25 cellular contexts compared by ENCODE assay signal in genomic region chr17:37750768-37751466, GRCh38. TPM values are rescaled to one million over a fixed set of nuclear protein-coding genes. Genes with fewer than 3 reads are reported as not detected.
DNase-seq lines count a peak whose midpoint lies in the region; ATAC-seq and TF ChIP-seq lines count a peak whose summit lies in the region.
"Had no signal": no experiment of that assay in that cellular context is flagged by ENCODE, and none has a peak within 500 bp of the region (broad histone marks: within the 10 kb centered on the region; RNA-seq: fewer than 3 reads in every experiment).

No MANE protein-coding gene starts in this region.

- no peak overlapping the region for H3K9ac ChIP-seq in PC-3 (ENCODE audit: low read length)
- H3K9ac ChIP-seq: KMS-11 had no signal

- H2AFZ ChIP-seq in PC-3 (ENCODE audit: low read length), result no peak overlapping the region

- H3K4me1 ChIP-seq in PC-3 (ENCODE audit: insufficient read depth, low read length), result peaks cover 13% of the 10 kb centered on the region
- H3K4me1 ChIP-seq: tibial nerve had no signal

- H3K27me3 ChIP-seq in PC-3 (ENCODE audit: low read length), result peaks cover under 1% of the 10 kb centered on the region; the same call in 1 of the 2 replicates

- H3K9me3 ChIP-seq in PC-3 (ENCODE audit: low read length), result no peaks in the 10 kb centered on the region
- H3K9me3 ChIP-seq: tibial nerve had no signal

- H3K36me3 Mint-ChIP-seq in activated naive CD8-positive, alpha-beta T cell treated with anti-CD3 and anti-CD28 coated beads for 36 hours, result no peaks in the 10 kb centered on the region
- H3K36me3 Mint-ChIP-seq in activated naive CD8-positive, alpha-beta T cell treated with anti-CD3 and anti-CD28 coated beads, Interleukin-2, amount 50 U/mL, for 24 hours (ENCODE audit: low read depth), result no peaks in the 10 kb centered on the region
- H3K36me3 Mint-ChIP-seq: CD4-positive, CD25-positive, alpha-beta regulatory T cell; naive thymus-derived CD8-positive, alpha-beta T cell had no signal

- no peaks in the 10 kb centered on the region for H3K9me3 Mint-ChIP-seq in activated naive CD8-positive, alpha-beta T cell treated with anti-CD3 and anti-CD28 coated beads for 36 hours
- no peaks in the 10 kb centered on the region for H3K9me3 Mint-ChIP-seq in activated naive CD8-positive, alpha-beta T cell treated with anti-CD3 and anti-CD28 coated beads, Interleukin-2, amount 50 U/mL, for 24 hours
- H3K9me3 Mint-ChIP-seq: naive thymus-derived CD8-positive, alpha-beta T cell had no signal

- no TSS peak for BruUV-seq in PC-3 (replicated peaks; lab: Mats Ljungman, UMichigan)

- no peaks in the 10 kb centered on the region for H3F3A ChIP-seq in PC-3 (ENCODE audit: low read length, unreplicated experiment)

- no peak overlapping the region for H3K4me3 Mint-ChIP-seq in activated naive CD8-positive, alpha-beta T cell treated with anti-CD3 and anti-CD28 coated beads for 36 hours
- H3K4me3 Mint-ChIP-seq in activated naive CD8-positive, alpha-beta T cell treated with anti-CD3 and anti-CD28 coated beads, Interleukin-2, amount 50 U/mL, for 24 hours, result no peak overlapping the region
- H3K4me3 Mint-ChIP-seq: CD4-positive, CD25-positive, alpha-beta regulatory T cell; naive thymus-derived CD8-positive, alpha-beta T cell had no signal

- DNase-seq in activated naive CD8-positive, alpha-beta T cell treated with anti-CD3 and anti-CD28 coated beads for 36 hours, result no peak
- no peak for DNase-seq in activated naive CD8-positive, alpha-beta T cell treated with anti-CD3 and anti-CD28 coated beads, Interleukin-2, amount 50 U/mL, for 24 hours
- DNase-seq in renal cortical epithelial cell (ENCODE audit: low read depth) (peak; percentile 68), PC-3 (no peak), foreskin melanocyte (no peak)
- DNase-seq: activated CD4-positive, alpha-beta T cell treated with anti-CD3 and anti-CD28 coated beads for 4 hours; activated CD8-positive, alpha-beta memory T cell treated with anti-CD3 and anti-CD28 coated beads for 24 hours; activated gamma-delta T cell treated with Interleukin-2 at 50 U/mL for 16 hours; activated T-cell treated with anti-CD3 and anti-CD28 coated beads, Interleukin-2, amount 50 U/mL, for 1 hour; CD4-positive, CD25-positive, alpha-beta regulatory T cell; islet precursor cell; MM.1S; naive thymus-derived CD8-positive, alpha-beta T cell had no signal

- TF ChIP-seq CTCF in VCaP (conservative IDR thresholded peaks at IDR 0.05), result no peak
- no peak for TF ChIP-seq CTCF in PC-3 (conservative IDR thresholded peaks at IDR 0.05; ENCODE audit: low read depth, low read length)

- H4K20me1 ChIP-seq in PC-3 (ENCODE audit: low read length), result no peaks in the 10 kb centered on the region

- no peaks in the 10 kb centered on the region for H3K9me2 ChIP-seq in PC-3 (replicated peaks; ENCODE audit: low read length)

- H3K4me2 ChIP-seq in PC-3 (ENCODE audit: low read length), result no peak overlapping the region
- H3K4me2 ChIP-seq: KMS-11 had no signal

- peaks cover 20% of the 10 kb centered on the region for H3K4me1 Mint-ChIP-seq in activated naive CD8-positive, alpha-beta T cell treated with anti-CD3 and anti-CD28 coated beads for 36 hours
- H3K4me1 Mint-ChIP-seq in activated naive CD8-positive, alpha-beta T cell treated with anti-CD3 and anti-CD28 coated beads, Interleukin-2, amount 50 U/mL, for 24 hours, result peaks cover 27% of the 10 kb centered on the region
- H3K4me1 Mint-ChIP-seq: CD4-positive, CD25-positive, alpha-beta regulatory T cell had no signal

- H3K36me3 ChIP-seq in PC-3 (ENCODE audit: low read depth, low read length), result no peaks in the 10 kb centered on the region
- H3K36me3 ChIP-seq: tibial nerve had no signal

- H3K27ac Mint-ChIP-seq in activated naive CD8-positive, alpha-beta T cell treated with anti-CD3 and anti-CD28 coated beads for 36 hours, result peak overlapping the region; percentile 11
- H3K27ac Mint-ChIP-seq in activated naive CD8-positive, alpha-beta T cell treated with anti-CD3 and anti-CD28 coated beads, Interleukin-2, amount 50 U/mL, for 24 hours, result no peak overlapping the region
- H3K27ac Mint-ChIP-seq: CD4-positive, CD25-positive, alpha-beta regulatory T cell; naive thymus-derived CD8-positive, alpha-beta T cell had no signal

- intact Hi-C loops in PC-3 (cut with micrococcal nuclease), result no loop called here

- H3K4me3 ChIP-seq in PC-3 (ENCODE audit: low read length), result no peak overlapping the region
- H3K4me3 ChIP-seq: skin epidermis, tibial nerve had no signal

- H3K79me2 ChIP-seq in PC-3 (ENCODE audit: low read length), result no peaks in the 10 kb centered on the region

- ATAC-seq in activated naive CD8-positive, alpha-beta T cell treated with anti-CD3 and anti-CD28 coated beads, Interleukin-2, amount 50 U/mL, for 24 hours, result no peak
- ATAC-seq in HG02981 (IDR thresholded peaks at IDR 0.05; ENCODE audit: unreplicated experiment), result peak; percentile 49
- ATAC-seq in PC-3, result no peak
- ATAC-seq in HG03469 (IDR thresholded peaks at IDR 0.05; ENCODE audit: unreplicated experiment), result no peak
- ATAC-seq: naive thymus-derived CD8-positive, alpha-beta T cell; SK-N-SH treated with all-trans-retinoic acid at 6 μM for 48 hours had no signal

- peaks cover 68% of the 10 kb centered on the region for H3K27me3 Mint-ChIP-seq in activated naive CD8-positive, alpha-beta T cell treated with anti-CD3 and anti-CD28 coated beads for 36 hours
- peaks cover 43% of the 10 kb centered on the region for H3K27me3 Mint-ChIP-seq in activated naive CD8-positive, alpha-beta T cell treated with anti-CD3 and anti-CD28 coated beads, Interleukin-2, amount 50 U/mL, for 24 hours

- CTCF ChIA-PET in PC-3 (lab: Charles Lee), result no interaction called here

- POLR2A ChIA-PET in PC-3 (lab: Charles Lee; ENCODE audit: unreplicated experiment), result no interaction called here

- H3K27ac ChIP-seq in VCaP (peak overlapping the region; percentile 25; the same call in 1 of the 2 replicates), PC-3 (ENCODE audit: low read length) (no peak overlapping the region)
- H3K27ac ChIP-seq: 22Rv1, KMS-11, skin epidermis, tibial nerve had no signal

RNA-seq across cellular contexts. Expression of gene HNF1B, which starts 6.1 kb away (rescaled TPM):
- total RNA-seq in activated naive CD8-positive, alpha-beta T cell treated with anti-CD3 and anti-CD28 coated beads for 36 hours, result 1 to 10 TPM; 2.3 to 3.2 TPM
- total RNA-seq in renal cortical epithelial cell (16.8 and 87.9 TPM in 2 replicates), PC-3 (2014; rRNA removed) (1.3 and 2.0 TPM in 2 replicates)
- total RNA-seq: CD4-positive, CD25-positive, alpha-beta regulatory T cell; lower leg skin; naive thymus-derived CD8-positive, alpha-beta T cell; NCI-H460; OCI-LY7; osteoblast; tibial nerve had no signal
